25 cellular contexts compared by ENCODE assay signal in genomic region chr17:50261051-50261915, GRCh38. TPM values are rescaled to one million over a fixed set of nuclear protein-coding genes. Genes with fewer than 3 reads are reported as not detected.
DNase-seq lines count a peak whose midpoint lies in the region; ATAC-seq and TF ChIP-seq lines count a peak whose summit lies in the region.
"Had no signal": no experiment of that assay in that cellular context is flagged by ENCODE, and none has a peak within 500 bp of the region (broad histone marks: within the 10 kb centered on the region; RNA-seq: fewer than 3 reads in every experiment).

No MANE protein-coding gene starts in this region.

- peaks cover 0 to 32% (median 4%) of the 10 kb centered on the region in 9 donors for H3K4me1 ChIP-seq in heart right ventricle
- H3K4me1 ChIP-seq: colonic mucosa had no signal

- no peaks in the 10 kb centered on the region for H3K9me3 Mint-ChIP-seq in osteocyte (ENCODE audit: unreplicated experiment)
- H3K9me3 Mint-ChIP-seq: activated naive CD4-positive, alpha-beta T cell treated with anti-CD3 and anti-CD28 coated beads, Interleukin-2, amount 50 U/mL, for 72 hours; memory B cell; naive thymus-derived CD4-positive, alpha-beta T cell; stimulated activated memory B cell treated with anti-CD40 and anti-IgM and Interleukin-4, amounts not matched to agents 10 μg/mL and 1 μg/mL and 100 μg/mL, for 72 hours had no signal

- DNase-seq in cardiac septum (ENCODE audit: low spot score) (peak; percentile 64), heart right ventricle (no peak), islet precursor cell (peak; percentile 54), osteocyte (ENCODE audit: extremely low spot score, unreplicated experiment) (no peak), cerebellum (ENCODE audit: low spot score) (no peak), GM20000 (ENCODE audit: low spot score) (no peak)
- DNase-seq: colonic mucosa; Kasumi-1; NCI-H1048; NCI-H2029 treated with DMSO at 0.1 percent for 48 hours; NCI-H345; NCI-H82; stimulated activated CD4-positive, alpha-beta T cell treated with anti-CD3 and anti-CD28 coated beads, Interleukin-1b, Interleukin-23, amount 100 ng/mL, for 48 hours had no signal

- WGBS in heart right ventricle, 2 donors = 80 to 83% methylated on average over 15 of the region's 15 CpGs

- H3K4me3 ChIP-seq in heart right ventricle = no peak overlapping the region
- H3K4me3 ChIP-seq: A549, colonic mucosa, gastroesophageal sphincter, thoracic aorta had no signal

- H3K36me3 Mint-ChIP-seq in osteocyte (ENCODE audit: unreplicated experiment) = no peaks in the 10 kb centered on the region
- H3K36me3 Mint-ChIP-seq: activated naive CD4-positive, alpha-beta T cell treated with anti-CD3 and anti-CD28 coated beads, Interleukin-2, amount 50 U/mL, for 72 hours; memory B cell; naive thymus-derived CD4-positive, alpha-beta T cell; stimulated activated memory B cell treated with anti-CD40 and anti-IgM and Interleukin-4, amounts not matched to agents 10 μg/mL and 1 μg/mL and 100 μg/mL, for 72 hours had no signal

- H3K27me3 ChIP-seq in heart right ventricle = peaks cover 0 to 32% (median 19%) of the 10 kb centered on the region in 7 donors
- H3K27me3 ChIP-seq: colonic mucosa had no signal

- no peak overlapping the region for H3K27ac ChIP-seq in heart right ventricle
- H3K27ac ChIP-seq: A549, colonic mucosa, gastroesophageal sphincter, thoracic aorta had no signal

- intact Hi-C loops in cardiac septum (cut with DNase I) (no loop called here), heart right ventricle (cut with DNase I) (no loop called here)

- peaks cover 96% of the 10 kb centered on the region for H3K4me1 Mint-ChIP-seq in osteocyte (ENCODE audit: unreplicated experiment)
- H3K4me1 Mint-ChIP-seq: memory B cell; stimulated activated memory B cell treated with anti-CD40 and anti-IgM and Interleukin-4, amounts not matched to agents 10 μg/mL and 1 μg/mL and 100 μg/mL, for 72 hours had no signal

- H3K9me3 ChIP-seq in heart right ventricle = no peaks in the 10 kb centered on the region
- H3K9me3 ChIP-seq: A549, Caco-2, colonic mucosa, gastroesophageal sphincter, thoracic aorta had no signal

- ATAC-seq in heart right ventricle = no peak
- no peak for ATAC-seq in HG03159 (IDR thresholded peaks at IDR 0.05; ENCODE audit: unreplicated experiment)
- ATAC-seq in GM21825 (IDR thresholded peaks at IDR 0.05; ENCODE audit: unreplicated experiment) = no peak
- ATAC-seq: activated naive CD4-positive, alpha-beta T cell treated with anti-CD3 and anti-CD28 coated beads, Interleukin-2, amount 50 U/mL, for 72 hours; gastroesophageal sphincter; naive thymus-derived CD4-positive, alpha-beta T cell; Right ventricle myocardium inferior; stimulated activated memory B cell treated with anti-CD40 and anti-IgM and Interleukin-4, amounts not matched to agents 10 μg/mL and 1 μg/mL and 100 μg/mL, for 72 hours had no signal

- no peak overlapping the region for H3K4me3 Mint-ChIP-seq in osteocyte (ENCODE audit: unreplicated experiment)
- H3K4me3 Mint-ChIP-seq: memory B cell; naive thymus-derived CD4-positive, alpha-beta T cell; stimulated activated memory B cell treated with anti-CD40 and anti-IgM and Interleukin-4, amounts not matched to agents 10 μg/mL and 1 μg/mL and 100 μg/mL, for 72 hours had no signal

- TF ChIP-seq CTCF in heart right ventricle (IDR thresholded peaks at IDR 0.05) (no peak), osteocyte (IDR thresholded peaks at IDR 0.05) (no peak), GM20000 (IDR thresholded peaks at IDR 0.05; ENCODE audit: extremely low read depth, missing control alignments) (no peak)

- H3K27ac Mint-ChIP-seq in osteocyte (ENCODE audit: unreplicated experiment) = peak overlapping the region; percentile 91
- H3K27ac Mint-ChIP-seq: activated naive CD4-positive, alpha-beta T cell treated with anti-CD3 and anti-CD28 coated beads, Interleukin-2, amount 50 U/mL, for 72 hours; memory B cell; progenitor cell of endocrine pancreas; stimulated activated memory B cell treated with anti-CD40 and anti-IgM and Interleukin-4, amounts not matched to agents 10 μg/mL and 1 μg/mL and 100 μg/mL, for 72 hours had no signal

- no peaks in the 10 kb centered on the region for H3K27me3 Mint-ChIP-seq in osteocyte (ENCODE audit: unreplicated experiment)

- H3K36me3 ChIP-seq in heart right ventricle = no peaks in the 10 kb centered on the region
- H3K36me3 ChIP-seq: colonic mucosa, gastroesophageal sphincter, thoracic aorta had no signal

RNA-seq across cellular contexts. Expression of gene TMEM92, which starts 13.0 kb away (rescaled TPM):
- total RNA-seq in cardiac septum (not detected), heart right ventricle (not detected), osteocyte (4.3 and 6.6 TPM in 2 replicates), cerebellum (not detected)
- under 1 TPM in 1 of 2 donors, not detected in 1; 0.04 TPM for polyA plus RNA-seq in heart right ventricle
- total RNA-seq: Right ventricle myocardium inferior had no signal
- polyA plus RNA-seq: naive thymus-derived CD4-positive, alpha-beta T cell had no signal

RNA-seq across cellular contexts. Expression of gene COL1A1, which starts 59.9 kb away (rescaled TPM):
- 142 TPM for total RNA-seq in cardiac septum
- 100 to 1,000 TPM in 1 of 10 donors, 10 to 100 TPM in 9; 31.7 to 455 (median 45.9) TPM for total RNA-seq in heart right ventricle
- polyA plus RNA-seq in heart right ventricle = 10 to 100 TPM; 30.2 to 81.5 TPM
- total RNA-seq in osteocyte = 25,918 and 28,023 TPM in 2 replicates
- 61.2 TPM for total RNA-seq in cerebellum
- polyA plus RNA-seq: naive thymus-derived CD4-positive, alpha-beta T cell had no signal

Comparison
In these comparisons a context has a peak if more than half of its experiments do, and no peak if none do; other contexts are left out.
1. DNase-seq: peak in cardiac septum (single experiment) and islet precursor cell (single experiment); none in heart right ventricle (0 of 2), osteocyte (single experiment), cerebellum (single experiment) and GM20000 (single experiment).
2. RNA of gene COL1A1, which starts 59.9 kb away (total RNA-seq): 25,918 to 28,023 TPM in osteocyte; 142 TPM in cardiac septum (single experiment), 61.2 TPM in cerebellum (single experiment) and 31.7 to 455 TPM in heart right ventricle; every median in the first group is over 10 times any median in the second.